In genomic region chr12:105561981-105562726, GRCh38 we compare ENCODE assay signal across 10 cellular contexts.
DNase-seq lines count a peak whose midpoint lies in the region; ATAC-seq, FAIRE-seq and TF ChIP-seq lines count a peak whose summit lies in the region.
"Had no signal": no experiment of that assay in that cellular context is flagged by ENCODE, and none has a peak within 500 bp of the region (broad histone marks: within the 10 kb centered on the region; RNA-seq: fewer than 3 reads in every experiment).

No MANE protein-coding gene starts in this region.

- ATAC-seq in GM18520 (IDR thresholded peaks at IDR 0.05; ENCODE audit: unreplicated experiment) (no peak), T-helper 17 cell (no peak), HG02884 (IDR thresholded peaks at IDR 0.05; ENCODE audit: unreplicated experiment) (no peak)
- ATAC-seq: K562 had no signal

- peak overlapping the region; percentile 86; the same call in 1 of the 2 replicates for H3K27ac ChIP-seq in HUES6 (ENCODE audit: low read depth, low read length)
- no peak overlapping the region for H3K27ac ChIP-seq in adrenal gland
- peak overlapping the region; percentile 70 to 75 for H3K27ac ChIP-seq in kidney (ENCODE audit: low read depth in 2 of 2, low read length in 2 of 2)

- no peak overlapping the region for H3K27ac Mint-ChIP-seq in T-helper 17 cell
- H3K27ac Mint-ChIP-seq: CD4-positive, CD25-positive, alpha-beta regulatory T cell had no signal

- FAIRE-seq in kidney (lab: Jason Lieb, UNC): no peak
- FAIRE-seq: K562 had no signal

- H3K9ac ChIP-seq in HUES6 (ENCODE audit: low read length) (peak overlapping the region; percentile 51), kidney (ENCODE audit: low read length in 2 of 2) (peak overlapping the region in 1 of 2 donors; percentile 9)

- H3K36me3 Mint-ChIP-seq in T-helper 17 cell (ENCODE audit: low read depth): peaks cover 2% of the 10 kb centered on the region
- H3K36me3 Mint-ChIP-seq: CD4-positive, CD25-positive, alpha-beta regulatory T cell had no signal

- peaks cover 18% of the 10 kb centered on the region for H3K4me1 ChIP-seq in HUES6 (ENCODE audit: control insufficient read depth, insufficient read depth, low read length)
- H3K4me1 ChIP-seq in adrenal gland (replicated peaks in 1 of 2): no peaks in the 10 kb centered on the region
- peaks cover 0 to 6% of the 10 kb centered on the region in 2 donors for H3K4me1 ChIP-seq in kidney (ENCODE audit: control insufficient read depth in 1 of 2, insufficient read depth in 1 of 2, low read depth in 1 of 2, low read length in 2 of 2)

- H3K27me3 Mint-ChIP-seq in T-helper 17 cell: peaks cover 19% of the 10 kb centered on the region

- H3K9me3 ChIP-seq in HUES6 (ENCODE audit: control insufficient read depth, insufficient read depth, low read depth, low read length): no peaks in the 10 kb centered on the region
- no peaks in the 10 kb centered on the region for H3K9me3 ChIP-seq in adrenal gland (replicated peaks in 1 of 3)
- H3K9me3 ChIP-seq in kidney (ENCODE audit: control insufficient read depth in 1 of 2, low read length in 2 of 2): no peaks in the 10 kb centered on the region
- H3K9me3 ChIP-seq in T-helper 17 cell (ENCODE audit: control insufficient read depth, low read length, poor library complexity, severe bottlenecking): no peaks in the 10 kb centered on the region

- H3K36me3 ChIP-seq in HUES6 (ENCODE audit: control insufficient read depth, insufficient read depth, low read length) (no peaks in the 10 kb centered on the region), adrenal gland (replicated peaks in 1 of 2) (no peaks in the 10 kb centered on the region), kidney (ENCODE audit: control insufficient read depth in 1 of 2, insufficient read depth in 2 of 2, low read length in 2 of 2) (no peaks in the 10 kb centered on the region)

- no peaks in the 10 kb centered on the region for H3K4me1 Mint-ChIP-seq in T-helper 17 cell

- no peak for TF ChIP-seq POLR2A in adrenal gland (IDR thresholded peaks at IDR 0.05)

- intact Hi-C loops in adrenal gland (cut with DNase I): no loop called here
- intact Hi-C loops in kidney (cut with DNase I): no loop called here

- peak overlapping the region; percentile 51 for H3K4me3 ChIP-seq in HUES6 (ENCODE audit: low read depth, low read length)
- no peak overlapping the region for H3K4me3 ChIP-seq in adrenal gland
- no peak overlapping the region for H3K4me3 ChIP-seq in kidney (ENCODE audit: low read length in 2 of 2)
- H3K4me3 ChIP-seq: K562 had no signal

- DNase-seq in A172 (ENCODE audit: low spot score) (peak; percentile 86), adrenal gland (peak; percentile 16 to 63 (median 31)), kidney (peak; percentile 83), GM10266 (ENCODE audit: extremely low spot score) (no peak), T-helper 17 cell (no peak)
- DNase-seq: CD4-positive, CD25-positive, alpha-beta regulatory T cell had no signal

- H3K4me3 Mint-ChIP-seq in T-helper 17 cell: no peak overlapping the region
- H3K4me3 Mint-ChIP-seq: CD4-positive, CD25-positive, alpha-beta regulatory T cell had no signal

- TF ChIP-seq CTCF in adrenal gland (IDR thresholded peaks at IDR 0.05) (no peak), kidney (IDR thresholded peaks at IDR 0.05; ENCODE audit: borderline replicate concordance, extremely low read depth, insufficient read depth) (no peak), GM10266 (IDR thresholded peaks at IDR 0.05; ENCODE audit: control insufficient read depth, insufficient read depth, low read depth, missing control alignments) (no peak)

- H3K27me3 ChIP-seq in HUES6 (ENCODE audit: control insufficient read depth, insufficient read depth, low read length) (no peaks in the 10 kb centered on the region), adrenal gland (no peaks in the 10 kb centered on the region)

- WGBS in adrenal gland, 4 donors: 47 to 58% (median 52%) methylated on average over 19 of the region's 19 CpGs

Comparison
In these comparisons a context has a peak if more than half of its experiments do, and no peak if none do; other contexts are left out.
1. DNase-seq: peak in A172 (single experiment), adrenal gland (7 of 7) and kidney (single experiment); none in GM10266 (single experiment) and T-helper 17 cell (0 of 3).
2. H3K27ac ChIP-seq: peak in HUES6 (single experiment) and kidney (2 of 2); none in adrenal gland (0 of 5).